In genomic region chr19:41222240-41222639, GRCh38 we compare ENCODE assay signal across 11 cellular contexts. TPM values are rescaled to one million over a fixed set of nuclear protein-coding genes. Genes with fewer than 3 reads are reported as not detected.
DNase-seq lines count a peak whose midpoint lies in the region; ATAC-seq and TF ChIP-seq lines count a peak whose summit lies in the region.
"Had no signal": no experiment of that assay in that cellular context is flagged by ENCODE, and none has a peak within 500 bp of the region (broad histone marks: within the 10 kb centered on the region; RNA-seq: fewer than 3 reads in every experiment).

No MANE protein-coding gene starts in this region.

- H3K56ac ChIP-seq in IMR-90 (ENCODE audit: extremely low read depth, insufficient read depth, low read length): peak overlapping the region; percentile 75

- H3K4me1 ChIP-seq in IMR-90 (ENCODE audit: control insufficient read depth, insufficient read depth, low read length) (peaks cover 42% of the 10 kb centered on the region), adipocyte (ENCODE audit: control insufficient read depth, insufficient read depth, low read length) (peaks cover 59% of the 10 kb centered on the region), mesenchymal stem cell (ENCODE audit: control insufficient read depth, insufficient read depth, low read depth, low read length) (peaks cover 57% of the 10 kb centered on the region), subcutaneous abdominal adipose tissue (ENCODE audit: control insufficient read depth in 5 of 5, insufficient read depth in 5 of 5, low read length in 5 of 5) (peaks cover 5 to 78% (median 49%) of the 10 kb centered on the region in 5 donors)

- intact Hi-C loops in IMR-90 (cut with micrococcal nuclease): no loop called here

- 93% methylated on average over 3 of the region's 10 CpGs; no CpG with 5 or more reads in 1 of the 2 experiments for WGBS in IMR-90 (ENCODE audit: extremely low coverage in 2 of 2, insufficient read length in 1 of 2), 2 experiments
- WGBS in mesenchymal stem cell: 83% methylated on average over 6 of the region's 10 CpGs

- H3K9me1 ChIP-seq in IMR-90 (ENCODE audit: insufficient read depth, low read length): peaks cover 24% of the 10 kb centered on the region

- peak overlapping the region; percentile 89 for H2BK120ac ChIP-seq in IMR-90 (ENCODE audit: low read depth, low read length)
- no peak overlapping the region for H2BK120ac ChIP-seq in mesenchymal stem cell (ENCODE audit: low read depth, low read length)

- BruUV-seq in IMR-90 (replicated peaks; lab: Mats Ljungman, UMichigan): no TSS peak

- 0 out of 2 replicates have a peak overlapping the region, but pooled peaks have one; percentile 11 for H4K5ac ChIP-seq in IMR-90 (ENCODE audit: low read depth, low read length)

- H3K18ac ChIP-seq in IMR-90 (ENCODE audit: low read depth, low read length) (no peak overlapping the region), mesenchymal stem cell (ENCODE audit: low read depth in 1 of 2, low read length in 2 of 2) (peak overlapping the region in 1 of 2 experiments; percentile 80)

- in situ Hi-C loops in IMR-90 (cut with MboI; ENCODE audit: low sequenced_read_pairs): no loop called here

- H4K20me1 ChIP-seq in IMR-90 (ENCODE audit: insufficient read depth, low read length): peaks cover 36% of the 10 kb centered on the region

- peak overlapping the region; percentile 100 for H3K14ac ChIP-seq in IMR-90 (replicated peaks; ENCODE audit: low read depth, low read length)
- H3K14ac ChIP-seq in mesenchymal stem cell (ENCODE audit: low read length in 2 of 2): no peak overlapping the region

- peak overlapping the region; percentile 99 for H3K4ac ChIP-seq in IMR-90 (ENCODE audit: low read depth, low read length)
- peak overlapping the region; percentile 29 to 53 for H3K4ac ChIP-seq in mesenchymal stem cell (ENCODE audit: low read depth in 1 of 2, low read length in 2 of 2)

- peak overlapping the region; percentile 54 for H2BK20ac ChIP-seq in IMR-90 (ENCODE audit: low read depth, low read length)

- no peak for ATAC-seq in IMR-90 (ENCODE audit: low read depth)
- no peak for ATAC-seq in GM19455 (IDR thresholded peaks at IDR 0.05; ENCODE audit: unreplicated experiment)
- no peak for ATAC-seq in left lobe of liver

- CTCF ChIA-PET in IMR-90 (lab: Yijun Ruan, JAX): interaction anchor here (0.7 to 2.5 kb wide), 2 partner anchors 16 to 41 kb away, joined by 3 to 10 read pairs; no protein-coding TSS in a partner anchor

- H3K23ac ChIP-seq in IMR-90 (ENCODE audit: low read depth, low read length) (peak overlapping the region; percentile 95), mesenchymal stem cell (ENCODE audit: low read length in 2 of 2) (no peak overlapping the region)

- TF ChIP-seq RAD21 in IMR-90 (IDR thresholded peaks at IDR 0.05; ENCODE audit: low read length): no peak

- H3K36me3 ChIP-seq in IMR-90 (ENCODE audit: control insufficient read depth, insufficient read depth, low read length) (peaks cover 46% of the 10 kb centered on the region), adipocyte (ENCODE audit: control insufficient read depth, insufficient read depth, low read length, severe bottlenecking) (peaks cover 25% of the 10 kb centered on the region), mesenchymal stem cell (ENCODE audit: control insufficient read depth in 1 of 2, insufficient read depth in 2 of 2, low read depth in 1 of 2, low read length in 2 of 2) (peaks cover 36 to 42% of the 10 kb centered on the region in 2 experiments), subcutaneous abdominal adipose tissue (ENCODE audit: control insufficient read depth in 5 of 5, insufficient read depth in 5 of 5, low read length in 5 of 5) (peaks cover 0 to 21% (median 5%) of the 10 kb centered on the region in 5 donors)

- H2BK15ac ChIP-seq in IMR-90 (ENCODE audit: low read depth, low read length) (peak overlapping the region; percentile 51; the same call in 2 of the 3 replicates), mesenchymal stem cell (ENCODE audit: low read depth, poor library complexity, severe bottlenecking) (no peak overlapping the region)

- POLR2A ChIA-PET in IMR-90 (lab: Charles Lee; ENCODE audit: unreplicated experiment): interaction anchor here (0.8 kb wide), 1 partner anchor 175 kb away, joined by 6 read pairs; the partner anchor contains the start of gene EXOSC5

- H3K79me1 ChIP-seq in IMR-90 (ENCODE audit: low read depth in 1 of 2, low read length in 2 of 2) (peaks cover 17 to 64% of the 10 kb centered on the region in 2 experiments), mesenchymal stem cell (replicated peaks; ENCODE audit: low read length, poor library complexity, severe bottlenecking) (no peaks in the 10 kb centered on the region)

- no peak for DNase-seq in IMR-90
- DNase-seq in adipocyte (ENCODE audit: low read depth): no peak
- DNase-seq in mesenchymal stem cell: no peak
- DNase-seq in left lobe of liver (ENCODE audit: low spot score): no peak
- DNase-seq in LoVo (ENCODE audit: low spot score): no peak
- DNase-seq: activated CD4-positive, alpha-beta T cell treated with anti-CD3 and anti-CD28 coated beads for 4 hours; CD4-positive, CD25-positive, alpha-beta regulatory T cell; dorsolateral prefrontal cortex; NCI-H510A treated with DMSO at 0.1 percent for 48 hours had no signal

- dilution Hi-C loops in IMR-90 (cut with HindIII; ENCODE audit: low sequenced_read_pairs, unreplicated experiment): no loop called here

- H2AFZ ChIP-seq in IMR-90 (replicated peaks; ENCODE audit: low read length, poor library complexity) (no peak overlapping the region), mesenchymal stem cell (ENCODE audit: low read depth, low read length) (no peak overlapping the region)

- peak overlapping the region; percentile 99; the same call in 1 of the 2 replicates for H3K9ac ChIP-seq in IMR-90 (ENCODE audit: low read depth, low read length)
- peak overlapping the region; percentile 87 for H3K9ac ChIP-seq in adipocyte (ENCODE audit: low read length)
- peak overlapping the region; percentile 98 for H3K9ac ChIP-seq in mesenchymal stem cell (ENCODE audit: low read length)
- no peak overlapping the region for H3K9ac ChIP-seq in subcutaneous abdominal adipose tissue (ENCODE audit: low read length in 5 of 5)

- peak overlapping the region in 1 of 2 experiments; percentile 78 for H2BK12ac ChIP-seq in mesenchymal stem cell (ENCODE audit: low read length in 2 of 2)

- H4K91ac ChIP-seq in IMR-90 (ENCODE audit: insufficient read depth, low read depth, low read length) (peak overlapping the region; percentile 99), mesenchymal stem cell (ENCODE audit: low read length) (no peak overlapping the region)

- H4K8ac ChIP-seq in IMR-90 (ENCODE audit: low read depth in 2 of 2, low read length in 2 of 2) (peak overlapping the region; percentile 72 to 84), mesenchymal stem cell (ENCODE audit: low read length) (no peak overlapping the region)

- H3K27ac ChIP-seq in IMR-90 (ENCODE audit: insufficient read depth, low read length) (peak overlapping the region; percentile 99), mesenchymal stem cell (ENCODE audit: low read length, poor library complexity, severe bottlenecking) (peak overlapping the region; percentile 55), subcutaneous abdominal adipose tissue (ENCODE audit: low read depth, low read length) (peak overlapping the region; percentile 86)

- H2BK5ac ChIP-seq in IMR-90 (ENCODE audit: low read depth, low read length, poor library complexity, severe bottlenecking): peak overlapping the region; percentile 99
- peak overlapping the region; percentile 79 for H2BK5ac ChIP-seq in mesenchymal stem cell (ENCODE audit: low read depth, low read length, poor library complexity, severe bottlenecking)

- H3K4me2 ChIP-seq in IMR-90 (ENCODE audit: low read depth, low read length) (peak overlapping the region; percentile 4), mesenchymal stem cell (ENCODE audit: low read length, poor library complexity, severe bottlenecking) (peak overlapping the region; percentile 42)

- peak overlapping the region; percentile 96 for H2AK5ac ChIP-seq in IMR-90 (ENCODE audit: low read depth, low read length)
- H2AK5ac ChIP-seq in mesenchymal stem cell (ENCODE audit: low read length, severe bottlenecking): peak overlapping the region; percentile 63

- H3K27me3 ChIP-seq in IMR-90 (ENCODE audit: control insufficient read depth, insufficient read depth, low read length) (no peaks in the 10 kb centered on the region), adipocyte (replicated peaks; ENCODE audit: control insufficient read depth, insufficient read depth, low read length) (no peaks in the 10 kb centered on the region), mesenchymal stem cell (ENCODE audit: control insufficient read depth in 1 of 2, insufficient read depth in 1 of 2, low read length in 2 of 2) (no peaks in the 10 kb centered on the region), subcutaneous abdominal adipose tissue (ENCODE audit: control insufficient read depth in 5 of 5, insufficient read depth in 4 of 5, low read length in 5 of 5) (peaks cover 0 to 4% (median 2%) of the 10 kb centered on the region in 5 donors)

- H3K4me3 ChIP-seq in IMR-90 (ENCODE audit: insufficient read depth, low read depth, low read length) (no peak overlapping the region), adipocyte (ENCODE audit: low read length) (peak overlapping the region; percentile 85), mesenchymal stem cell (ENCODE audit: insufficient read depth in 1 of 2, low read depth in 1 of 2, low read length in 2 of 2) (peak overlapping the region in 1 of 2 experiments; percentile 98), subcutaneous abdominal adipose tissue (ENCODE audit: low read depth in 1 of 5, low read length in 5 of 5) (no peak overlapping the region)

- no peak for TF ChIP-seq CTCF in IMR-90 (conservative IDR thresholded peaks at IDR 0.05; ENCODE audit: low read depth, low read length)

- TF ChIP-seq POLR2A in IMR-90 (IDR thresholded peaks at IDR 0.05; ENCODE audit: low read depth, low read length): no peak

- H3K9me3 ChIP-seq in IMR-90 (ENCODE audit: control insufficient read depth, insufficient read depth, low read length) (no peaks in the 10 kb centered on the region), adipocyte (ENCODE audit: control insufficient read depth, low read length) (no peaks in the 10 kb centered on the region), mesenchymal stem cell (ENCODE audit: control insufficient read depth, low read length) (no peaks in the 10 kb centered on the region), subcutaneous abdominal adipose tissue (ENCODE audit: control insufficient read depth in 5 of 5, low read length in 5 of 5) (no peaks in the 10 kb centered on the region)

- peak overlapping the region; percentile 60 for H2AK9ac ChIP-seq in IMR-90 (replicated peaks; ENCODE audit: low read depth, low read length, poor library complexity)

RNA-seq across cellular contexts. Expression of gene AXL, which starts 3.2 kb away (rescaled TPM):
- total RNA-seq in IMR-90 (2012; rRNA removed) (444 and 466 TPM in 2 replicates), left lobe of liver (10.1 TPM)
- 212 and 235 TPM in 2 replicates for polyA plus RNA-seq in IMR-90 (2012; rRNA removed)
- polyA plus RNA-seq in IMR-90 (2012; cell fraction: cytosol; rRNA removed): 163 and 168 TPM in 2 replicates
- polyA plus RNA-seq in IMR-90 (2012; cell fraction: nucleus; rRNA removed; ENCODE audit: low replicate concordance): 125 and 184 TPM in 2 replicates
- polyA plus RNA-seq in mesenchymal stem cell (2013, experiment 1 of 2): 91.5 TPM
- polyA plus RNA-seq in mesenchymal stem cell (2013, experiment 2 of 2): 89.9 TPM
- total RNA-seq: CD4-positive, CD25-positive, alpha-beta regulatory T cell had no signal

RNA-seq across cellular contexts. Expression of gene CYP2S1, which starts 29.2 kb away (rescaled TPM):
- total RNA-seq in IMR-90 (2012; rRNA removed): 0.54 and 0.83 TPM in 2 replicates
- polyA plus RNA-seq in IMR-90 (2012; rRNA removed): 0.98 and 2.1 TPM in 2 replicates
- 0.75 and 1.4 TPM in 2 replicates for polyA plus RNA-seq in IMR-90 (2012; cell fraction: cytosol; rRNA removed)
- polyA plus RNA-seq in IMR-90 (2012; cell fraction: nucleus; rRNA removed; ENCODE audit: low replicate concordance): 0.77 and 1.2 TPM in 2 replicates
- polyA plus RNA-seq in mesenchymal stem cell (2013, experiment 1 of 2): 19.0 TPM
- 18.5 TPM for polyA plus RNA-seq in mesenchymal stem cell (2013, experiment 2 of 2)
- total RNA-seq in left lobe of liver: 2.1 TPM
- total RNA-seq: CD4-positive, CD25-positive, alpha-beta regulatory T cell had no signal

RNA-seq across cellular contexts. Expression of gene HNRNPUL1, which starts 41.9 kb away (rescaled TPM):
- total RNA-seq in IMR-90 (2012; rRNA removed): 50.7 and 56.1 TPM in 2 replicates
- polyA plus RNA-seq in IMR-90 (2012; rRNA removed): 67.3 and 68.1 TPM in 2 replicates
- polyA plus RNA-seq in IMR-90 (2012; cell fraction: cytosol; rRNA removed): 51.7 and 53.7 TPM in 2 replicates
- 65.4 and 102 TPM in 2 replicates for polyA plus RNA-seq in IMR-90 (2012; cell fraction: nucleus; rRNA removed; ENCODE audit: low replicate concordance)
- polyA plus RNA-seq in mesenchymal stem cell (2013, experiment 1 of 2): 178 TPM
- polyA plus RNA-seq in mesenchymal stem cell (2013, experiment 2 of 2): 179 TPM
- total RNA-seq in left lobe of liver: 62.4 TPM

Comparison
In these comparisons a context has a peak if more than half of its experiments do, and no peak if none do; other contexts are left out.
1. H3K9ac ChIP-seq: peak in IMR-90 (single experiment), adipocyte (single experiment) and mesenchymal stem cell (single experiment); none in subcutaneous abdominal adipose tissue (0 of 5).
2. RNA of gene AXL, which starts 3.2 kb away (total RNA-seq): 444 to 466 TPM in IMR-90; 10.1 TPM in left lobe of liver (single experiment); every median in the first group is over 10 times any median in the second.
3. Peak in every context shown above with its lines, with median percentiles within 50 percentile points of each other: H3K27ac ChIP-seq.